1 cellular context compared by ENCODE assay signal in genomic region chr18:63297678-63298392, GRCh38.
TF ChIP-seq lines count a peak whose summit lies in the region.

No MANE protein-coding gene starts in this region.

TF ChIP-seq in GM23338, 12 proteins besides CTCF, POLR2A, EP300 and RAD21 (continued from another document):
- no peak for TF ChIP-seq ZNF462 (CRISPR knock-in tag; IDR thresholded peaks at IDR 0.05)
- no peak for TF ChIP-seq NANOG (IDR thresholded peaks at IDR 0.05; ENCODE audit: borderline replicate concordance)
- no peak for TF ChIP-seq REST (IDR thresholded peaks at IDR 0.05; ENCODE audit: unreplicated experiment)
- TF ChIP-seq STAT1 (IDR thresholded peaks at IDR 0.05; ENCODE audit: unreplicated experiment), result no peak
